Comparison of ENCODE assay signal across 8 cellular contexts in genomic region chr11:62645934-62646824, GRCh38. TPM values are rescaled to one million over a fixed set of nuclear protein-coding genes. Genes with fewer than 3 reads are reported as not detected.
DNase-seq lines count a peak whose midpoint lies in the region; TF ChIP-seq lines count a peak whose summit lies in the region.

Gene GANAB, minus strand, starts transcription at chr11:62646613. Its CDS starts 14 bp downstream, at chr11:62646599.

- H3K27me3 ChIP-seq in HAP-1 (ENCODE audit: low read depth), result no peaks in the 10 kb centered on the region
- no peaks in the 10 kb centered on the region for H3K27me3 ChIP-seq in MM.1S (replicated peaks; ENCODE audit: insufficient read depth, low read length)
- H3K27me3 ChIP-seq in neural cell (ENCODE audit: insufficient read depth, low read depth, low read length), result no peaks in the 10 kb centered on the region
- H3K27me3 ChIP-seq in stomach, result no peaks in the 10 kb centered on the region

- H4K20me1 ChIP-seq in MM.1S (ENCODE audit: insufficient read depth, low read length) (no peaks in the 10 kb centered on the region), neural cell (ENCODE audit: insufficient read depth) (no peaks in the 10 kb centered on the region)

- H3K79me2 ChIP-seq in MM.1S (ENCODE audit: low read length) (peaks cover 66% of the 10 kb centered on the region), neural cell (replicated peaks; ENCODE audit: insufficient read depth, low read length) (peaks cover 21% of the 10 kb centered on the region)

- H3K27ac ChIP-seq in MM.1S (ENCODE audit: low read length) (peak within 1 kb of the TSS; percentile 61; the same call in 1 of the 2 replicates), neural cell (ENCODE audit: low read length) (peak within 1 kb of the TSS; percentile 81), stomach (peak within 1 kb of the TSS; percentile 89 to 94 (median 92))

- H3K9me2 ChIP-seq in MM.1S (replicated peaks; ENCODE audit: insufficient read depth, low read length) (no peaks in the 10 kb centered on the region), neural cell (ENCODE audit: insufficient read depth, low read length) (no peaks in the 10 kb centered on the region)

- peaks cover 12% of the 10 kb centered on the region for H3K4me1 ChIP-seq in HAP-1
- peaks cover 9% of the 10 kb centered on the region for H3K4me1 ChIP-seq in MM.1S (ENCODE audit: low read length)
- H3K4me1 ChIP-seq in stomach, result peaks cover 21 to 52% (median 39%) of the 10 kb centered on the region in 4 donors

- DNase-seq in ELF-1 (ENCODE audit: low read depth, low spot score) (peak; percentile 99), HAP-1 (ENCODE audit: low spot score in 2 of 2) (peak; percentile 97 to 100), MM.1S (peak; percentile 99), SIG-M5 (lab: John Stamatoyannopoulos, UW) (peak; percentile 84), activated gamma-delta T cell (lab: John Stamatoyannopoulos, UW) (peak; percentile 94), fibroblast of the conjunctiva (ENCODE audit: low read depth) (peak; percentile 93), stomach (peak; percentile 99)

- TF ChIP-seq CTCF in MM.1S (IDR thresholded peaks at IDR 0.05; ENCODE audit: low read length) (no peak), neural cell (IDR thresholded peaks at IDR 0.05; ENCODE audit: poor library complexity, severe bottlenecking) (peak; percentile 13), stomach (IDR thresholded peaks at IDR 0.05) (no peak)

- H3K9me3 ChIP-seq in HAP-1 (no peaks in the 10 kb centered on the region), MM.1S (replicated peaks; ENCODE audit: insufficient read depth, low read length) (no peaks in the 10 kb centered on the region), neural cell (ENCODE audit: low read length) (no peaks in the 10 kb centered on the region), stomach (no peaks in the 10 kb centered on the region)

- H3F3A ChIP-seq in MM.1S (ENCODE audit: insufficient read depth, low read length), result peaks cover 5% of the 10 kb centered on the region; the same call in 1 of the 2 replicates
- no peaks in the 10 kb centered on the region for H3F3A ChIP-seq in neural cell (ENCODE audit: insufficient read depth, low read length, poor library complexity, severe bottlenecking)

- TF ChIP-seq RAD21 in neural cell (conservative IDR thresholded peaks at IDR 0.05), result no peak

- 0% methylated on average over 42 to 75 of the region's 75 CpGs for WGBS in stomach, 5 donors

- H3K4me2 ChIP-seq in MM.1S (ENCODE audit: low read depth, low read length) (peak within 1 kb of the TSS; percentile 89), neural cell (ENCODE audit: low read length) (peak within 1 kb of the TSS; percentile 92)

- peak within 1 kb of the TSS; percentile 95 for H3K9ac ChIP-seq in MM.1S (ENCODE audit: low read length)
- H3K9ac ChIP-seq in neural cell (ENCODE audit: low read length), result peak within 1 kb of the TSS; percentile 90

- intact Hi-C loops in stomach (cut with DNase I; ENCODE audit: low total_unique reads), result no loop called here

- H3K4me3 ChIP-seq in HAP-1, result peak within 1 kb of the TSS; percentile 94
- H3K4me3 ChIP-seq in MM.1S (ENCODE audit: low read length), result peak within 1 kb of the TSS; percentile 89
- peak within 1 kb of the TSS; percentile 99 for H3K4me3 ChIP-seq in neural cell (ENCODE audit: low read length)
- H3K4me3 ChIP-seq in stomach, result peak within 1 kb of the TSS; percentile 68 to 98 (median 84)

- H2AFZ ChIP-seq in MM.1S (ENCODE audit: low read length), result peak within 1 kb of the TSS; percentile 40
- H2AFZ ChIP-seq in neural cell (ENCODE audit: low read depth, low read length), result peak within 1 kb of the TSS; percentile 33

- peaks cover 63% of the 10 kb centered on the region for H3K36me3 ChIP-seq in HAP-1 (replicated peaks)
- 0 out of 2 replicates have a peak, but pooled peaks cover 8% of the 10 kb centered on the region for H3K36me3 ChIP-seq in MM.1S (replicated peaks; ENCODE audit: insufficient read depth, low read length)
- no peaks in the 10 kb centered on the region for H3K36me3 ChIP-seq in neural cell (ENCODE audit: insufficient read depth, low read length)
- peaks cover 40 to 62% (median 55%) of the 10 kb centered on the region in 4 donors for H3K36me3 ChIP-seq in stomach

- TF ChIP-seq POLR2A in stomach (IDR thresholded peaks at IDR 0.05), result peak in 2 of 4 donors; percentile 36 to 62

- peak; percentile 28 for TF ChIP-seq EP300 in neural cell (conservative IDR thresholded peaks at IDR 0.05; ENCODE audit: poor library complexity, severe bottlenecking)
- no peak for TF ChIP-seq EP300 in stomach (IDR thresholded peaks at IDR 0.05)

- in situ Hi-C loops in HAP-1 (cut with MboI; ENCODE audit: low sequenced_read_pairs), result no loop called here

TF ChIP-seq in neural cell, 6 proteins besides CTCF, POLR2A, EP300 and RAD21:
- peak; percentile 92 for TF ChIP-seq TAF1 (IDR thresholded peaks at IDR 0.05; ENCODE audit: low read depth)
- TF ChIP-seq MXI1 (conservative IDR thresholded peaks at IDR 0.05; ENCODE audit: poor library complexity, severe bottlenecking), result peak; percentile 75
- peak; percentile 79 for TF ChIP-seq REST (IDR thresholded peaks at IDR 0.05; ENCODE audit: borderline replicate concordance)
- TF ChIP-seq SMC3 (conservative IDR thresholded peaks at IDR 0.05; ENCODE audit: poor library complexity), result no peak
- TF ChIP-seq POLR2AphosphoS5 (IDR thresholded peaks at IDR 0.05), result peak; percentile 97
- no peak for TF ChIP-seq EZH2 (IDR thresholded peaks at IDR 0.05; ENCODE audit: borderline replicate concordance, insufficient read depth, low read length, poor library complexity, severe bottlenecking)

RNA-seq across cellular contexts. Expression of gene GANAB, which starts in this region (rescaled TPM):
- 60.6 and 62.7 TPM in 2 replicates for polyA plus RNA-seq in neural cell
- polyA minus RNA-seq in neural cell, result 74.6 and 75.2 TPM in 2 replicates
- total RNA-seq in stomach, result 100 to 1,000 TPM in 2 of 5 donors, 10 to 100 TPM in 3; 66.0 to 155 (median 95.5) TPM
- 10 to 100 TPM; 21.4 to 70.7 (median 66.2) TPM for polyA plus RNA-seq in stomach

Comparison
In these comparisons a context has a peak if more than half of its experiments do, and no peak if none do; other contexts are left out.
1. Peak in every context shown above with its lines: DNase-seq, H3K4me3 ChIP-seq and H3K27ac ChIP-seq.